Comparison of ENCODE assay signal across 13 cellular contexts in genomic region chr16:83806721-83807120, GRCh38. TPM values are rescaled to one million over a fixed set of nuclear protein-coding genes. Genes with fewer than 3 reads are reported as not detected.
A peak's percentile ranks its signal among the peaks of the same experiment; 100 is the strongest.
DNase-seq lines count a peak whose midpoint lies in the region; ATAC-seq and TF ChIP-seq lines count a peak whose summit lies in the region.
"Had no signal": no experiment of that assay in that cellular context is flagged by ENCODE, and none has a peak within 500 bp of the region (broad histone marks: within the 10 kb centered on the region; RNA-seq: fewer than 3 reads in every experiment).

No MANE protein-coding gene starts in this region.

- peaks cover 27% of the 10 kb centered on the region for H3K4me1 ChIP-seq in DOHH2 (ENCODE audit: control insufficient read depth, low read length)

- peak overlapping the region; percentile 93 to 99 (median 97) for H3K27ac Mint-ChIP-seq in CD14-positive monocyte
- no peak overlapping the region for H3K27ac Mint-ChIP-seq in activated CD8-positive, alpha-beta T cell treated with anti-CD3 and anti-CD28 coated beads, Interleukin-2, amount 10 ng/mL, durations not matched to agents 7 days and 5 days
- H3K27ac Mint-ChIP-seq in naive B cell: peak overlapping the region; percentile 92 to 99 (median 94)

- H3K36me3 Mint-ChIP-seq in CD14-positive monocyte: peaks cover 30 to 32% of the 10 kb centered on the region in 2 donors
- H3K36me3 Mint-ChIP-seq in activated CD8-positive, alpha-beta T cell treated with anti-CD3 and anti-CD28 coated beads, Interleukin-2, amount 10 ng/mL, durations not matched to agents 7 days and 5 days (ENCODE audit: low read depth): peaks cover 26% of the 10 kb centered on the region
- peaks cover under 1 to 14% of the 10 kb centered on the region in 2 donors for H3K36me3 Mint-ChIP-seq in naive B cell

- TF ChIP-seq CTCF in CD14-positive monocyte (IDR thresholded peaks at IDR 0.05) (no peak), DOHH2 (IDR thresholded peaks at IDR 0.05; ENCODE audit: low read depth, low read length, poor library complexity, severe bottlenecking) (no peak), RWPE1 (conservative IDR thresholded peaks at IDR 0.05; ENCODE audit: low read depth) (no peak)

- H3K27ac ChIP-seq in DOHH2 (ENCODE audit: low read depth, low read length) (no peak overlapping the region), RWPE1 (no peak overlapping the region)

- no peaks in the 10 kb centered on the region for H3K27me3 ChIP-seq in DOHH2 (ENCODE audit: control insufficient read depth, low read length)

- peak; percentile 62 for DNase-seq in CD14-positive monocyte (ENCODE audit: low spot score)
- no peak for DNase-seq in activated CD8-positive, alpha-beta T cell treated with anti-CD3 and anti-CD28 coated beads, Interleukin-2, amount 10 ng/mL, durations not matched to agents 7 days and 5 days
- DNase-seq in naive B cell: no peak
- DNase-seq in RWPE1 (ENCODE audit: low spot score): no peak
- no peak for DNase-seq in NK-92 (lab: John Stamatoyannopoulos, UW; ENCODE audit: unreplicated experiment)
- no peak for DNase-seq in activated CD8-positive, alpha-beta memory T cell treated with anti-CD3 and anti-CD28 coated beads, Interleukin-2, amount 50 U/mL, for 4 hours
- DNase-seq: activated CD4-positive, CD25-positive, alpha-beta regulatory T cell treated with anti-CD3 and anti-CD28 coated beads, Interleukin-2, amount 50 U/mL, for 72 hours; C1 segment of cervical spinal cord; NCI-H187 treated with DMSO at 0.1 percent for 48 hours; NCI-H510A treated with DMSO at 0.1 percent for 48 hours; T-helper 1 cell had no signal

- H3K27me3 Mint-ChIP-seq in CD14-positive monocyte (ENCODE audit: low read depth in 3 of 3): no peaks in the 10 kb centered on the region
- no peaks in the 10 kb centered on the region for H3K27me3 Mint-ChIP-seq in activated CD8-positive, alpha-beta T cell treated with anti-CD3 and anti-CD28 coated beads, Interleukin-2, amount 10 ng/mL, durations not matched to agents 7 days and 5 days (ENCODE audit: low read depth)
- no peaks in the 10 kb centered on the region for H3K27me3 Mint-ChIP-seq in naive B cell

- H3K36me3 ChIP-seq in DOHH2 (ENCODE audit: control insufficient read depth, low read length): peaks cover 35% of the 10 kb centered on the region

- H3K9me3 ChIP-seq in DOHH2 (ENCODE audit: control insufficient read depth, insufficient read depth, low read length): peaks cover 4% of the 10 kb centered on the region; the same call in 1 of the 2 replicates

- CTCF ChIA-PET in activated CD8-positive, alpha-beta T cell treated with anti-CD3 and anti-CD28 coated beads, Interleukin-2, amount 10 ng/mL, durations not matched to agents 7 days and 5 days (lab: Charles Lee): no interaction called here
- CTCF ChIA-PET in RWPE1 (lab: Yijun Ruan, JAX): no interaction called here

- H3K9me3 Mint-ChIP-seq in CD14-positive monocyte: peaks cover 0 to 7% (median 2%) of the 10 kb centered on the region in 7 donors
- H3K9me3 Mint-ChIP-seq in activated CD8-positive, alpha-beta T cell treated with anti-CD3 and anti-CD28 coated beads, Interleukin-2, amount 10 ng/mL, durations not matched to agents 7 days and 5 days (ENCODE audit: insufficient read depth): no peaks in the 10 kb centered on the region
- peaks cover 0 to 6% (median 4%) of the 10 kb centered on the region in 7 donors for H3K9me3 Mint-ChIP-seq in naive B cell

- intact Hi-C loops in CD14-positive monocyte (cut with micrococcal nuclease): loop anchor here (5.0 kb wide), 1 partner anchor 64 kb away; no protein-coding TSS in a partner anchor

- peaks cover 9% of the 10 kb centered on the region; the same call in 1 of the 2 replicates for H4K20me1 ChIP-seq in DOHH2 (ENCODE audit: control insufficient read depth, insufficient read depth, low read depth, low read length)

- no peak for ATAC-seq in activated CD8-positive, alpha-beta T cell treated with anti-CD3 and anti-CD28 coated beads, Interleukin-2, amount 10 ng/mL, durations not matched to agents 7 days and 5 days
- ATAC-seq in naive B cell (ENCODE audit: low read depth in 2 of 2) (no peak), HG03565 (IDR thresholded peaks at IDR 0.05; ENCODE audit: unreplicated experiment) (no peak)

- peaks cover 75% of the 10 kb centered on the region for H3K4me1 Mint-ChIP-seq in CD14-positive monocyte
- peaks cover 34% of the 10 kb centered on the region for H3K4me1 Mint-ChIP-seq in activated CD8-positive, alpha-beta T cell treated with anti-CD3 and anti-CD28 coated beads, Interleukin-2, amount 10 ng/mL, durations not matched to agents 7 days and 5 days (ENCODE audit: low read depth)
- peaks cover 43 to 81% (median 51%) of the 10 kb centered on the region in 3 donors for H3K4me1 Mint-ChIP-seq in naive B cell

- peak overlapping the region; percentile 29; the same call in 1 of the 2 replicates for H3K4me2 ChIP-seq in DOHH2 (ENCODE audit: low read length)

- POLR2A ChIA-PET in activated CD8-positive, alpha-beta T cell treated with anti-CD3 and anti-CD28 coated beads, Interleukin-2, amount 10 ng/mL, durations not matched to agents 7 days and 5 days (lab: Charles Lee): no interaction called here
- POLR2A ChIA-PET in RWPE1 (lab: Yijun Ruan, JAX; ENCODE audit: low non-redundant PET): interaction anchor here (0.7 kb wide), 1 partner anchor 1104 kb away, joined by 4 read pairs; no protein-coding TSS in a partner anchor

- H3K4me3 ChIP-seq in DOHH2 (ENCODE audit: low read length): peak overlapping the region; percentile 8; the same call in 1 of the 2 replicates

- H3K4me3 Mint-ChIP-seq in CD14-positive monocyte (no peak overlapping the region), naive B cell (peak overlapping the region; percentile 80 to 98 (median 96))
- H3K4me3 Mint-ChIP-seq in activated CD8-positive, alpha-beta T cell treated with anti-CD3 and anti-CD28 coated beads, Interleukin-2, amount 10 ng/mL, durations not matched to agents 7 days and 5 days: peak overlapping the region; percentile 30

- no peaks in the 10 kb centered on the region for H3F3A ChIP-seq in DOHH2 (ENCODE audit: control insufficient read depth, insufficient read depth)

- peaks cover 33% of the 10 kb centered on the region for H3K79me2 ChIP-seq in DOHH2 (ENCODE audit: control insufficient read depth, low read length)

- no peaks in the 10 kb centered on the region for H3K9me2 ChIP-seq in DOHH2 (replicated peaks; ENCODE audit: control insufficient read depth, low read length)

RNA-seq across cellular contexts. Expression of gene HSBP1, which starts 1.1 kb away (rescaled TPM):
- polyA plus RNA-seq in CD14-positive monocyte (100 to 1,000 TPM; 178 to 194 TPM), naive B cell (ENCODE audit: low read depth in 6 of 6) (10 to 100 TPM; 33.1 to 42.8 (median 39.9) TPM)
- total RNA-seq in activated CD8-positive, alpha-beta T cell treated with anti-CD3 and anti-CD28 coated beads, Interleukin-2, amount 10 ng/mL, durations not matched to agents 7 days and 5 days: 10 to 100 TPM; 64.8 to 72.9 TPM

Comparison
In these comparisons a context has a peak if more than half of its experiments do, and no peak if none do; other contexts are left out.
1. H3K4me3 Mint-ChIP-seq: peak in activated CD8-positive, alpha-beta T cell treated with anti-CD3 and anti-CD28 coated beads, Interleukin-2, amount 10 ng/mL, durations not matched to agents 7 days and 5 days (single experiment) and naive B cell (8 of 8); none in CD14-positive monocyte (0 of 2).
2. RNA of gene HSBP1, which starts 1.1 kb away (polyA plus RNA-seq): 178 to 194 TPM in CD14-positive monocyte; 33.1 to 42.8 TPM in naive B cell; every median in the first group is over 4 times any median in the second.